ENCODE assay signal across 19 cellular contexts in genomic region chr2:239473211-239473805, GRCh38.
"Had no signal": no experiment of that assay in that cellular context is flagged by ENCODE, and none has a peak within 500 bp of the region (broad histone marks: within the 10 kb centered on the region; RNA-seq: fewer than 3 reads in every experiment).

No MANE protein-coding gene starts in this region.

- H3K27me3 ChIP-seq: dorsolateral prefrontal cortex, pancreas, thyroid gland, upper lobe of left lung, uterus had no signal

- H3K4me1 Mint-ChIP-seq: naive B cell had no signal

- H3K27ac Mint-ChIP-seq: naive B cell had no signal

- H3K27ac ChIP-seq: dorsolateral prefrontal cortex, left ventricle myocardium inferior, pancreas, prostate gland, thyroid gland, upper lobe of left lung, uterus had no signal

- H3K36me3 Mint-ChIP-seq: naive B cell had no signal

- H3K4me3 ChIP-seq: dorsolateral prefrontal cortex, left ventricle myocardium inferior, lung, pancreas, prostate gland, smooth muscle cell, thyroid gland, upper lobe of left lung, uterus had no signal

- ATAC-seq: esophagus mucosa, pancreas had no signal

- H3K4me1 ChIP-seq: left ventricle myocardium inferior, pancreas, prostate gland, thyroid gland, upper lobe of left lung, uterus had no signal

- H3K9me3 ChIP-seq: left ventricle myocardium inferior, pancreas, prostate gland, thyroid gland, upper lobe of left lung, uterus had no signal

- DNase-seq: central memory CD4-positive, alpha-beta T cell; cortex of kidney; dorsolateral prefrontal cortex; effector CD8-positive, alpha-beta T cell; glutamatergic neuron; left ventricle myocardium inferior; mesenchymal stem cell; naive B cell; stimulated activated CD4-positive, alpha-beta T cell treated with anti-CD3 and anti-CD28 coated beads, Interleukin-2, amount 100 ng/mL, for 48 hours; stimulated activated naive CD4-positive, alpha-beta T cell treated with Interleukin-2 at 50 U/mL for 16 hours; thyroid gland; upper lobe of left lung; uterus had no signal

- H3K36me3 ChIP-seq: left ventricle myocardium inferior, pancreas, prostate gland, thyroid gland, upper lobe of left lung, uterus had no signal

- FAIRE-seq: frontal cortex, pancreas had no signal

- H3K4me3 Mint-ChIP-seq: naive B cell had no signal
